16 cellular contexts compared by ENCODE assay signal in genomic region chr6:134415194-134415593, GRCh38.
DNase-seq lines count a peak whose midpoint lies in the region; ATAC-seq, FAIRE-seq and TF ChIP-seq lines count a peak whose summit lies in the region.
"Had no signal": no experiment of that assay in that cellular context is flagged by ENCODE, and none has a peak within 500 bp of the region (broad histone marks: within the 10 kb centered on the region; RNA-seq: fewer than 3 reads in every experiment).

No MANE protein-coding gene starts in this region.

- H2BK15ac ChIP-seq in H1 (ENCODE audit: low read length), result no peak overlapping the region

- H3K79me2 ChIP-seq in GM23338 (replicated peaks; ENCODE audit: insufficient read depth) (no peaks in the 10 kb centered on the region), H1 (ENCODE audit: control insufficient read depth in 1 of 2, insufficient read depth in 2 of 2, low read length in 2 of 2) (no peaks in the 10 kb centered on the region)

- peak overlapping the region; percentile 96 for H2AFZ ChIP-seq in GM23338
- H2AFZ ChIP-seq in H1 (ENCODE audit: low read length), result peak overlapping the region; percentile 86
- H2AFZ ChIP-seq: GM23248 had no signal

- H2BK5ac ChIP-seq in H1 (ENCODE audit: low read depth, low read length), result no peak overlapping the region

- H3K4ac ChIP-seq in H1 (replicated peaks; ENCODE audit: insufficient read length, low read depth, low read length), result no peak overlapping the region

- no peak for TF ChIP-seq RAD21 in H1 (IDR thresholded peaks at IDR 0.05 in 1 of 2, conservative IDR thresholded peaks at IDR 0.05 in 1 of 2; ENCODE audit: low read depth in 2 of 2, low read length in 2 of 2)

- POLR2A ChIA-PET in H1 (lab: Charles Lee; ENCODE audit: partially characterized antibody), result no interaction called here

- no peak overlapping the region for H3K9ac ChIP-seq in H1 (replicated peaks in 1 of 4; ENCODE audit: extremely low read depth in 1 of 4, low read depth in 3 of 4, low read length in 3 of 4)
- H3K9ac ChIP-seq: GM23248 had no signal

- peaks cover 0 to 36% (median 2%) of the 10 kb centered on the region in 12 donors for H3K4me1 ChIP-seq in heart left ventricle
- no peaks in the 10 kb centered on the region for H3K4me1 ChIP-seq in right cardiac atrium (ENCODE audit: control insufficient read depth, insufficient read depth, low read length)
- H3K4me1 ChIP-seq in GM23338 (ENCODE audit: insufficient read depth), result no peaks in the 10 kb centered on the region
- H3K4me1 ChIP-seq in H1 (replicated peaks in 1 of 4; ENCODE audit: control insufficient read depth in 3 of 4, insufficient read depth in 4 of 4, low read length in 3 of 4), result no peaks in the 10 kb centered on the region
- H3K4me1 ChIP-seq in neutrophil (ENCODE audit: control insufficient read depth in 1 of 2, insufficient read depth in 1 of 2, low read depth in 1 of 2, low read length in 1 of 2), result peaks cover 55 to 59% of the 10 kb centered on the region in 2 experiments

- H3K9me3 ChIP-seq in heart left ventricle, result peaks cover 0 to 22% (median 3%) of the 10 kb centered on the region in 12 donors
- no peaks in the 10 kb centered on the region for H3K9me3 ChIP-seq in right cardiac atrium (ENCODE audit: control insufficient read depth, low read length)
- H3K9me3 ChIP-seq in H1 (ENCODE audit: insufficient read depth in 2 of 2, low read depth in 1 of 2, low read length in 1 of 2), result peaks cover 8 to 12% of the 10 kb centered on the region in 2 experiments
- no peaks in the 10 kb centered on the region for H3K9me3 ChIP-seq in neutrophil

- no peaks in the 10 kb centered on the region for H3K36me3 ChIP-seq in heart left ventricle
- no peaks in the 10 kb centered on the region for H3K36me3 ChIP-seq in GM23338 (ENCODE audit: insufficient read depth)
- H3K36me3 ChIP-seq in H1 (ENCODE audit: control insufficient read depth in 2 of 4, insufficient read depth in 4 of 4, low read length in 3 of 4), result no peaks in the 10 kb centered on the region
- no peaks in the 10 kb centered on the region for H3K36me3 ChIP-seq in neutrophil

- H2BK20ac ChIP-seq in H1 (ENCODE audit: low read length), result no peak overlapping the region

- H3K9me2 ChIP-seq in GM23338 (ENCODE audit: insufficient read depth), result 0 out of 2 replicates have a peak, but pooled peaks cover 6% of the 10 kb centered on the region

- H3K27ac ChIP-seq in heart left ventricle (peak overlapping the region in 10 of 12 donors; percentile 18 to 78 (median 64)), right cardiac atrium (ENCODE audit: low read length) (no peak overlapping the region), GM23338 (ENCODE audit: low read depth) (no peak overlapping the region), H1 (ENCODE audit: low read depth, low read length) (no peak overlapping the region), neutrophil (peak overlapping the region; percentile 94)
- H3K27ac ChIP-seq: GM23248 had no signal

- intact Hi-C loops in heart left ventricle (cut with DNase I) (loop anchor here in 2 of 10 donors (5.0 to 10.0 kb wide), 3 partner anchors 70 to 307 kb away; no protein-coding TSS in a partner anchor), right cardiac atrium (cut with DNase I) (no loop called here)

- H3K4me3 ChIP-seq in heart left ventricle (no peak overlapping the region), right cardiac atrium (ENCODE audit: low read length) (no peak overlapping the region), GM23338 (no peak overlapping the region), H1 (ENCODE audit: extremely low read depth in 1 of 4, insufficient read depth in 2 of 4, low read depth in 3 of 4, low read length in 4 of 4) (no peak overlapping the region), neutrophil (ENCODE audit: low read depth in 1 of 2, low read length in 1 of 2) (no peak overlapping the region)
- H3K4me3 ChIP-seq: GM23248 had no signal

- TF ChIP-seq POLR2A in heart left ventricle (IDR thresholded peaks at IDR 0.05), result no peak
- no peak for TF ChIP-seq POLR2A in H1 (IDR thresholded peaks at IDR 0.05; ENCODE audit: control extremely low read depth in 1 of 2, low read depth in 2 of 2, low read length in 2 of 2)

- no peak overlapping the region for H4K8ac ChIP-seq in H1 (ENCODE audit: extremely low read depth, insufficient read depth, low read length)

- FAIRE-seq in H1 (lab: Jason Lieb, UNC) (no peak), GM19239 (lab: Jason Lieb, UNC) (no peak)

- H4K20me1 ChIP-seq in GM23338 (replicated peaks; ENCODE audit: insufficient read depth) (no peaks in the 10 kb centered on the region), H1 (replicated peaks in 1 of 2; ENCODE audit: control insufficient read depth in 1 of 2, insufficient read depth in 2 of 2, low read length in 2 of 2) (no peaks in the 10 kb centered on the region)

- no peak for ATAC-seq in heart left ventricle
- no peak for ATAC-seq in right cardiac atrium
- ATAC-seq in GM23338, result no peak

- H2BK120ac ChIP-seq in H1 (replicated peaks; ENCODE audit: low read depth, low read length), result no peak overlapping the region

- no peaks in the 10 kb centered on the region for H3F3A ChIP-seq in GM23338 (replicated peaks; ENCODE audit: low read depth)

- H2AK5ac ChIP-seq in H1 (ENCODE audit: low read depth, low read length), result no peak overlapping the region

- no peak for TF ChIP-seq EP300 in H1 (IDR thresholded peaks at IDR 0.05; ENCODE audit: borderline replicate concordance in 1 of 2, low read depth in 2 of 2, low read length in 2 of 2)

- no peak for DNase-seq in heart left ventricle
- no peak for DNase-seq in right cardiac atrium
- no peak for DNase-seq in GM23338 (ENCODE audit: low spot score)
- DNase-seq in H1 (ENCODE audit: low read depth in 1 of 2, low spot score in 2 of 2), result no peak
- DNase-seq in CD1c-positive myeloid dendritic cell (ENCODE audit: extremely low spot score), result no peak
- DNase-seq in NCI-H82 (lab: John Stamatoyannopoulos, UW), result no peak
- no peak for DNase-seq in GM19239 (ENCODE audit: insufficient read length, low spot score)
- DNase-seq: CD4-positive, alpha-beta memory T cell; DMS79; GM23248; MM.1S; NCI-H1105 treated with DMSO at 0.1 percent for 48 hours; NCI-H1694 treated with DMSO at 0.1 percent for 48 hours; NCI-H226; SHP77 treated with DMSO at 0.1 percent for 48 hours had no signal

- peaks cover 2% of the 10 kb centered on the region for H3K27me3 Mint-ChIP-seq in GM23338 (ENCODE audit: insufficient read depth, low read depth, poor library complexity)

- peak overlapping the region; percentile 7; the same call in 1 of the 2 replicates for H3K27ac Mint-ChIP-seq in GM23338

- WGBS in heart left ventricle, 4 donors, result 52 to 68% (median 63%) methylated on average over 4 of the region's 4 CpGs
- WGBS in right cardiac atrium, result 66% methylated on average over 4 of the region's 4 CpGs
- WGBS in H1 (ENCODE audit: extremely low coverage in 1 of 2, insufficient coverage in 1 of 2, insufficient read length in 1 of 2, insufficient replicate concordance in 2 of 2, low coverage in 1 of 2, low lambda C conversion rate in 2 of 2, missing lambda C conversion rate in 1 of 2), 2 experiments, result 87% methylated on average over 4 of the region's 4 CpGs; no CpG with 5 or more reads in 1 of the 2 experiments

- H3K18ac ChIP-seq in H1 (ENCODE audit: extremely low read depth, low read length), result no peak overlapping the region

- no peak overlapping the region for H3K14ac ChIP-seq in H1 (ENCODE audit: insufficient read length)

- H3K4me3 Mint-ChIP-seq in GM23338, result no peak overlapping the region
- H3K4me3 Mint-ChIP-seq: CD4-positive, alpha-beta memory T cell had no signal

- no peaks in the 10 kb centered on the region for H3K27me3 ChIP-seq in heart left ventricle
- no peaks in the 10 kb centered on the region for H3K27me3 ChIP-seq in right cardiac atrium (ENCODE audit: control insufficient read depth, insufficient read depth)
- H3K27me3 ChIP-seq in GM23338 (ENCODE audit: insufficient read depth), result no peaks in the 10 kb centered on the region
- H3K27me3 ChIP-seq in H1 (replicated peaks in 1 of 4; ENCODE audit: control insufficient read depth in 3 of 4, extremely low read depth in 1 of 4, insufficient read depth in 3 of 4, low read length in 3 of 4), result no peaks in the 10 kb centered on the region
- no peaks in the 10 kb centered on the region for H3K27me3 ChIP-seq in neutrophil

- H3K23ac ChIP-seq in H1 (ENCODE audit: insufficient read length), result no peak overlapping the region

- no peak overlapping the region for H2BK12ac ChIP-seq in H1 (ENCODE audit: low read depth, low read length)

- H3K4me1 Mint-ChIP-seq in GM23338, result peaks cover 4% of the 10 kb centered on the region; the same call in 2 of the 3 replicates

- H3K36me3 Mint-ChIP-seq in GM23338 (ENCODE audit: low read depth), result peaks cover 15% of the 10 kb centered on the region; the same call in 1 of the 3 replicates

- no peak for TF ChIP-seq CTCF in heart left ventricle (IDR thresholded peaks at IDR 0.05)
- no peak for TF ChIP-seq CTCF in GM23338 (conservative IDR thresholded peaks at IDR 0.05; ENCODE audit: low read depth in 2 of 2)
- no peak for TF ChIP-seq CTCF in H1 (IDR thresholded peaks at IDR 0.05; ENCODE audit: control extremely low read depth in 1 of 3, insufficient read depth in 1 of 3, low read depth in 1 of 3, low read length in 3 of 3)
- no peak for TF ChIP-seq CTCF in neutrophil (IDR thresholded peaks at IDR 0.05)

- H4K5ac ChIP-seq in H1 (ENCODE audit: insufficient read length, low read depth, low read length), result no peak overlapping the region

- peaks cover 33% of the 10 kb centered on the region for H3K9me3 Mint-ChIP-seq in GM23338

- no peaks in the 10 kb centered on the region for H3K79me1 ChIP-seq in H1 (ENCODE audit: low read depth, low read length)

- CTCF ChIA-PET in H1 (lab: Charles Lee; ENCODE audit: partially characterized antibody), result no interaction called here

- H3K23me2 ChIP-seq in H1 (ENCODE audit: low read depth, low read length), result no peaks in the 10 kb centered on the region

- H3K4me2 ChIP-seq in GM23338 (no peak overlapping the region), H1 (ENCODE audit: insufficient read depth in 1 of 2, low read depth in 2 of 2, low read length in 2 of 2) (no peak overlapping the region)

- H4K91ac ChIP-seq in H1 (replicated peaks; ENCODE audit: insufficient read length, low read length), result no peak overlapping the region

- H3K56ac ChIP-seq in H1 (replicated peaks; ENCODE audit: insufficient read length, low read depth, low read length), result no peak overlapping the region

TF ChIP-seq in GM23338, 12 proteins besides CTCF, POLR2A, EP300 and RAD21 (continues in another document):
- TF ChIP-seq NANOG (IDR thresholded peaks at IDR 0.05; ENCODE audit: borderline replicate concordance) (no peak), ZNF114 (CRISPR knock-in tag; IDR thresholded peaks at IDR 0.05) (no peak)

TF ChIP-seq in H1, 55 proteins besides CTCF, POLR2A, EP300 and RAD21:
- TF ChIP-seq SP2 (IDR thresholded peaks at IDR 0.05; ENCODE audit: low read length) (no peak), TEAD4 (IDR thresholded peaks at IDR 0.05; ENCODE audit: low read depth, low read length) (no peak), YY1 (IDR thresholded peaks at IDR 0.05; ENCODE audit: low read depth, low read length) (no peak), SAP30 (IDR thresholded peaks at IDR 0.05; ENCODE audit: insufficient read depth, insufficient replicate concordance, low read length) (no peak), BACH1 (IDR thresholded peaks at IDR 0.05; ENCODE audit: low read length) (no peak), POLR2AphosphoS5 (IDR thresholded peaks at IDR 0.05; ENCODE audit: low read depth, low read length) (no peak), TBP (IDR thresholded peaks at IDR 0.05; ENCODE audit: low read depth, low read length) (no peak)

Comparison
In these comparisons a context has a peak if more than half of its experiments do, and no peak if none do; other contexts are left out.
1. H3K27ac ChIP-seq: peak in heart left ventricle (10 of 12) and neutrophil (single experiment); none in right cardiac atrium (single experiment), GM23338 (single experiment) and H1 (single experiment).